In genomic region chrX:6012357-6012756, GRCh38 we compare ENCODE assay signal across 2 cellular contexts.
TF ChIP-seq lines count a peak whose summit lies in the region.

No MANE protein-coding gene starts in this region.

TF ChIP-seq in IMR-90, 13 proteins besides CTCF, POLR2A, EP300 and RAD21:
- TF ChIP-seq, protein P1, sequence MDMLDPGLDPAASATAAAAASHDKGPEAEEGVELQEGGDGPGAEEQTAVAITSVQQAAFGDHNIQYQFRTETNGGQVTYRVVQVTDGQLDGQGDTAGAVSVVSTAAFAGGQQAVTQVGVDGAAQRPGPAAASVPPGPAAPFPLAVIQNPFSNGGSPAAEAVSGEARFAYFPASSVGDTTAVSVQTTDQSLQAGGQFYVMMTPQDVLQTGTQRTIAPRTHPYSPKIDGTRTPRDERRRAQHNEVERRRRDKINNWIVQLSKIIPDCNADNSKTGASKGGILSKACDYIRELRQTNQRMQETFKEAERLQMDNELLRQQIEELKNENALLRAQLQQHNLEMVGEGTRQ (IDR thresholded peaks at IDR 0.05; ENCODE audit: low read depth, low read length), result no peak
- TF ChIP-seq SMC3 (IDR thresholded peaks at IDR 0.05; ENCODE audit: low read depth, low read length), result no peak
- peak; percentile 68 for TF ChIP-seq CEBPB (IDR thresholded peaks at IDR 0.05; ENCODE audit: low read depth, low read length)
- no peak for TF ChIP-seq NFE2L2 (IDR thresholded peaks at IDR 0.05; ENCODE audit: low read depth, low read length)
- TF ChIP-seq FOS (IDR thresholded peaks at IDR 0.05; ENCODE audit: low read depth, low read length), result no peak

TF ChIP-seq in H1, 55 proteins besides CTCF, POLR2A, EP300 and RAD21:
- TF ChIP-seq PHF8 (conservative IDR thresholded peaks at IDR 0.05; ENCODE audit: low read depth, low read length) (no peak), JUND (IDR thresholded peaks at IDR 0.05; ENCODE audit: low read length) (no peak), CEBPB (IDR thresholded peaks at IDR 0.05; ENCODE audit: low read depth, low read length) (peak; percentile 20; the same call in 1 of the 2 replicates), TEAD4 (IDR thresholded peaks at IDR 0.05; ENCODE audit: low read depth, low read length) (no peak)
